ENCODE assay signal across 11 cellular contexts in genomic region chr3:73621388-73621787, GRCh38. TPM values are rescaled to one million over a fixed set of nuclear protein-coding genes. Genes with fewer than 3 reads are reported as not detected.
DNase-seq lines count a peak whose midpoint lies in the region; ATAC-seq and TF ChIP-seq lines count a peak whose summit lies in the region.
"Had no signal": no experiment of that assay in that cellular context is flagged by ENCODE, and none has a peak within 500 bp of the region (broad histone marks: within the 10 kb centered on the region; RNA-seq: fewer than 3 reads in every experiment).

No MANE protein-coding gene starts in this region.

- H3K27me3 Mint-ChIP-seq in naive thymus-derived CD4-positive, alpha-beta T cell: peaks cover 9 to 21% (median 14%) of the 10 kb centered on the region in 5 donors

- TF ChIP-seq POLR2A in esophagus muscularis mucosa (IDR thresholded peaks at IDR 0.05; ENCODE audit: low read depth): no peak
- no peak for TF ChIP-seq POLR2A in tibial nerve (IDR thresholded peaks at IDR 0.05)

- H3K4me3 Mint-ChIP-seq in naive thymus-derived CD4-positive, alpha-beta T cell: no peak overlapping the region
- H3K4me3 Mint-ChIP-seq: activated T-cell treated with anti-CD3 and anti-CD28 coated beads, Interleukin-2, amount 50 U/mL, for 72 hours had no signal

- H3K4me1 ChIP-seq in esophagus muscularis mucosa: peaks cover 20 to 66% (median 61%) of the 10 kb centered on the region in 4 donors
- no peaks in the 10 kb centered on the region for H3K4me1 ChIP-seq in mucosa of stomach (ENCODE audit: control insufficient read depth, insufficient read depth, low read length)
- peaks cover 0 to 58% (median 12%) of the 10 kb centered on the region in 4 donors for H3K4me1 ChIP-seq in tibial nerve
- no peaks in the 10 kb centered on the region for H3K4me1 ChIP-seq in naive thymus-derived CD4-positive, alpha-beta T cell (ENCODE audit: control insufficient read depth in 2 of 2, insufficient read depth in 2 of 2, low read length in 2 of 2)

- H3K9me3 ChIP-seq in esophagus muscularis mucosa (no peaks in the 10 kb centered on the region), mucosa of stomach (ENCODE audit: control insufficient read depth, low read length) (no peaks in the 10 kb centered on the region), tibial nerve (no peaks in the 10 kb centered on the region)
- H3K9me3 ChIP-seq in naive thymus-derived CD4-positive, alpha-beta T cell (ENCODE audit: control insufficient read depth in 2 of 3, low read length in 3 of 3): no peaks in the 10 kb centered on the region

- no peaks in the 10 kb centered on the region for H3K4me1 Mint-ChIP-seq in naive thymus-derived CD4-positive, alpha-beta T cell

- CTCF ChIA-PET in naive thymus-derived CD4-positive, alpha-beta T cell (lab: Charles Lee): interaction anchor here (0.5 kb wide), 1 partner anchor 795 kb away, joined by 3 read pairs; no protein-coding TSS in a partner anchor

- no peaks in the 10 kb centered on the region for H3K36me3 ChIP-seq in esophagus muscularis mucosa
- H3K36me3 ChIP-seq in mucosa of stomach (ENCODE audit: control insufficient read depth, insufficient read depth, low read length): no peaks in the 10 kb centered on the region
- H3K36me3 ChIP-seq in tibial nerve: no peaks in the 10 kb centered on the region
- no peaks in the 10 kb centered on the region for H3K36me3 ChIP-seq in naive thymus-derived CD4-positive, alpha-beta T cell (ENCODE audit: control insufficient read depth in 2 of 3, insufficient read depth in 3 of 3, low read length in 3 of 3)

- no peak for TF ChIP-seq EP300 in esophagus muscularis mucosa (IDR thresholded peaks at IDR 0.05)
- no peak for TF ChIP-seq EP300 in tibial nerve (IDR thresholded peaks at IDR 0.05)

- H3K4me3 ChIP-seq in esophagus muscularis mucosa (peak overlapping the region; percentile 76 to 96 (median 88)), mucosa of stomach (ENCODE audit: low read length) (no peak overlapping the region), tibial nerve (peak overlapping the region; percentile 29 to 67 (median 56))
- no peak overlapping the region for H3K4me3 ChIP-seq in naive thymus-derived CD4-positive, alpha-beta T cell (ENCODE audit: low read length)

- peak; percentile 19 for DNase-seq in DMS53 (lab: John Stamatoyannopoulos, UW)
- no peak for DNase-seq in DMS53 treated with DMSO at 0.1 percent for 48 hours (lab: John Stamatoyannopoulos, UW; ENCODE audit: unreplicated experiment)
- no peak for DNase-seq in esophagus muscularis mucosa (ENCODE audit: extremely low spot score)
- DNase-seq in tibial nerve (ENCODE audit: low spot score in 2 of 2): no peak
- DNase-seq in SKM-1 treated with dmso at 0.1 percent for 144 hours (lab: John Stamatoyannopoulos, UW; ENCODE audit: unreplicated experiment): no peak
- DNase-seq in naive thymus-derived CD4-positive, alpha-beta T cell: no peak
- DNase-seq: 8988T; activated T-cell treated with anti-CD3 and anti-CD28 coated beads, Interleukin-2, amount 50 U/mL, for 72 hours; T-helper 2 cell had no signal

- H3K27ac ChIP-seq in esophagus muscularis mucosa (replicated peaks in 1 of 4) (peak overlapping the region; percentile 88 to 97 (median 92)), tibial nerve (peak overlapping the region; percentile 17 to 88 (median 73))
- H3K27ac ChIP-seq in naive thymus-derived CD4-positive, alpha-beta T cell (ENCODE audit: low read depth, low read length): no peak overlapping the region

- ATAC-seq in naive thymus-derived CD4-positive, alpha-beta T cell: no peak
- no peak for ATAC-seq in HG02970 (IDR thresholded peaks at IDR 0.05; ENCODE audit: low FRiP score, unreplicated experiment)
- ATAC-seq: activated T-cell treated with anti-CD3 and anti-CD28 coated beads, Interleukin-2, amount 50 U/mL, for 72 hours had no signal

- intact Hi-C loops in esophagus muscularis mucosa (cut with DNase I): no loop called here
- intact Hi-C loops in naive thymus-derived CD4-positive, alpha-beta T cell (cut with micrococcal nuclease): no loop called here

- H3K36me3 Mint-ChIP-seq in naive thymus-derived CD4-positive, alpha-beta T cell: no peaks in the 10 kb centered on the region

- POLR2A ChIA-PET in naive thymus-derived CD4-positive, alpha-beta T cell (lab: Charles Lee): no interaction called here

- peaks cover 0 to 5% (median 0%) of the 10 kb centered on the region in 11 donors for H3K9me3 Mint-ChIP-seq in naive thymus-derived CD4-positive, alpha-beta T cell

- TF ChIP-seq CTCF in esophagus muscularis mucosa (IDR thresholded peaks at IDR 0.05) (no peak), tibial nerve (IDR thresholded peaks at IDR 0.05) (no peak)

- WGBS in esophagus muscularis mucosa: 17% methylated on average over 3 of the region's 4 CpGs
- WGBS in tibial nerve, 2 donors: 9 to 24% methylated on average over 4 of the region's 4 CpGs

- H3K27me3 ChIP-seq in esophagus muscularis mucosa (no peaks in the 10 kb centered on the region), mucosa of stomach (ENCODE audit: control insufficient read depth, insufficient read depth, low read length) (peaks cover 17% of the 10 kb centered on the region), tibial nerve (no peaks in the 10 kb centered on the region)
- no peaks in the 10 kb centered on the region for H3K27me3 ChIP-seq in naive thymus-derived CD4-positive, alpha-beta T cell (ENCODE audit: control insufficient read depth in 2 of 2, insufficient read depth in 2 of 2, low read length in 2 of 2)

- H3K9ac ChIP-seq in mucosa of stomach (ENCODE audit: low read length): peak overlapping the region; percentile 64

- H3K27ac Mint-ChIP-seq in naive thymus-derived CD4-positive, alpha-beta T cell: no peak overlapping the region
- H3K27ac Mint-ChIP-seq: activated T-cell treated with anti-CD3 and anti-CD28 coated beads, Interleukin-2, amount 50 U/mL, for 72 hours had no signal

RNA-seq across cellular contexts. Expression of gene PDZRN3, which starts 3.4 kb away (rescaled TPM):
- total RNA-seq in esophagus muscularis mucosa (100 to 1,000 TPM; 149 to 314 (median 220) TPM), tibial nerve (10 to 100 TPM; 48.3 to 87.2 (median 64.3) TPM)
- total RNA-seq in naive thymus-derived CD4-positive, alpha-beta T cell: not detected
- not detected for polyA plus RNA-seq in naive thymus-derived CD4-positive, alpha-beta T cell
- total RNA-seq: activated T-cell treated with anti-CD3 and anti-CD28 coated beads, Interleukin-2, amount 50 U/mL, for 72 hours had no signal

Comparison
In these comparisons a context has a peak if more than half of its experiments do, and no peak if none do; other contexts are left out.
1. H3K4me3 ChIP-seq: peak in esophagus muscularis mucosa (4 of 4) and tibial nerve (4 of 4); none in mucosa of stomach (single experiment) and naive thymus-derived CD4-positive, alpha-beta T cell (single experiment).
2. RNA of gene PDZRN3, which starts 3.4 kb away (total RNA-seq): 149 to 314 TPM in esophagus muscularis mucosa and 48.3 to 87.2 TPM in tibial nerve; not detected in naive thymus-derived CD4-positive, alpha-beta T cell; every median in the first group is over 10 times any median in the second.